ENCODE assay signal across 1 cellular context in genomic region chr12:76318773-76319594, GRCh38.
TF ChIP-seq lines count a peak whose summit lies in the region.

No MANE protein-coding gene starts in this region.

TF ChIP-seq in HepG2, 621 proteins besides CTCF, POLR2A, EP300 and RAD21 (continued from another document):
- TF ChIP-seq ZNF773 (CRISPR knock-in tag; IDR thresholded peaks at IDR 0.05; ENCODE audit: borderline replicate concordance), result no peak
- no peak for TF ChIP-seq DBP (CRISPR knock-in tag; IDR thresholded peaks at IDR 0.05; ENCODE audit: not compliant biosample characterization)
- TF ChIP-seq TRAFD1 (CRISPR knock-in tag; IDR thresholded peaks at IDR 0.05; ENCODE audit: borderline replicate concordance), result no peak
- TF ChIP-seq NFRKB (IDR thresholded peaks at IDR 0.05), result no peak
- no peak for TF ChIP-seq GATAD1 (CRISPR knock-in tag; IDR thresholded peaks at IDR 0.05)
- TF ChIP-seq ZNF253 (CRISPR knock-in tag; IDR thresholded peaks at IDR 0.05; ENCODE audit: borderline replicate concordance), result no peak
- no peak for TF ChIP-seq ARID3A (IDR thresholded peaks at IDR 0.05; ENCODE audit: low read depth, low read length)
